ENCODE assay signal across 1 cellular context in the genomic region with DNA sequence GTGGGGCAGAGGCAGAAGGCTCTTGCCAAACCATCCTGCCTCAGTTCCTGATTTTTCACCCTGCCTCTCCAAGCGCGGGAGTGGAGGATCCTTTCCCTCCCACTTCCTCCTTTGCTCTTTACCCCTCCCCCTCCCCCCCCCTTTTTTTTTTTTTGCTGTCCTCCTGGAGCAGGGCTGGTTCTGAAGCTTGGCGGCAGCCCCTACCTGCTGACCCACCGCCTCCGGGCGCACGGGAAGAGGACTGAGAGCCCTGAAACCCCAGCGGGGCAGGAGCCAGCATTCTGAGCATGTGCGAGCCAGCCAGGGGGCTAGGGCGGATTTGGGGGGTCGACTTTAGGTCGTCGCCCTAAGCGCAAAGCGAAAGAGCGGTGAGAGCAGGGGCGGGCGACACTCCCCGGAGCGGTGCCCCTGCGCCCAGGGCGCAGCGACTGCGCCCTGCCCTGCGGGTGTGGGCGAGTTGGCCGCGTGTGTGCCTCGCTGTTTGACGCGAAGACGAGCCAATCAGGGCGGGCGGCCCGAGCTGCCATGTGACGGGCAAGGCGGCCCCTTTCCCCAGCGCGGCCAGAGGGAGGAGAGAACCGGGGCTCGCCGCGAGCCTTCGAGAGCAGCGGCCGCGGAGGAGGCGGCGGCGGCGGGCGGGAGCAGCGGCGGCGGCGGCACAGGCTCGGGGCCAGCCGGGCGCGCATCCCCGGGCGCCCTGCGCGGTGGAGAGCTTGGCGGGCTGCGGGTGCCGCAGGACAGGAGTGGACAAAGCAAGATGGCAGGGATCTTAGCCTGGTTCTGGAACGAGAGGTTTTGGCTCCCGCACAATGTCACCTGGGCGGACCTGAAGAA.
TF ChIP-seq lines count a peak whose summit lies in the region.

A gene with protein sequence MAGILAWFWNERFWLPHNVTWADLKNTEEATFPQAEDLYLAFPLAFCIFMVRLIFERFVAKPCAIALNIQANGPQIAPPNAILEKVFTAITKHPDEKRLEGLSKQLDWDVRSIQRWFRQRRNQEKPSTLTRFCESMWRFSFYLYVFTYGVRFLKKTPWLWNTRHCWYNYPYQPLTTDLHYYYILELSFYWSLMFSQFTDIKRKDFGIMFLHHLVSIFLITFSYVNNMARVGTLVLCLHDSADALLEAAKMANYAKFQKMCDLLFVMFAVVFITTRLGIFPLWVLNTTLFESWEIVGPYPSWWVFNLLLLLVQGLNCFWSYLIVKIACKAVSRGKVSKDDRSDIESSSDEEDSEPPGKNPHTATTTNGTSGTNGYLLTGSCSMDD (plus strand): TSS at position 581 of the 834 bp plus-strand sequence. CDS start 177 bp downstream, at position 758.

TF ChIP-seq in K562, 482 proteins besides CTCF, POLR2A, EP300 and RAD21 (continued from another document and continues in another):
- TF ChIP-seq, protein P1, sequence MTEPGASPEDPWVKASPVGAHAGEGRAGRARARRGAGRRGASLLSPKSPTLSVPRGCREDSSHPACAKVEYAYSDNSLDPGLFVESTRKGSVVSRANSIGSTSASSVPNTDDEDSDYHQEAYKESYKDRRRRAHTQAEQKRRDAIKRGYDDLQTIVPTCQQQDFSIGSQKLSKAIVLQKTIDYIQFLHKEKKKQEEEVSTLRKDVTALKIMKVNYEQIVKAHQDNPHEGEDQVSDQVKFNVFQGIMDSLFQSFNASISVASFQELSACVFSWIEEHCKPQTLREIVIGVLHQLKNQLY (CRISPR knock-in tag; conservative IDR thresholded peaks at IDR 0.05), result no peak
- TF ChIP-seq GTF2E2 (tag; IDR thresholded peaks at IDR 0.05), result peak; percentile 74; the same call in 1 of the 2 replicates
- peak; percentile 34 for TF ChIP-seq NEUROD1 (IDR thresholded peaks at IDR 0.05; ENCODE audit: borderline replicate concordance, low read depth, low read length, partially characterized antibody)
- TF ChIP-seq NFIX (CRISPR knock-in tag; IDR thresholded peaks at IDR 0.05; ENCODE audit: low read depth), result no peak
- TF ChIP-seq NR1H2 (CRISPR knock-in tag; IDR thresholded peaks at IDR 0.05), result no peak
- no peak for TF ChIP-seq NR2F6 (CRISPR knock-in tag; IDR thresholded peaks at IDR 0.05)
- no peak for TF ChIP-seq RBM15 (IDR thresholded peaks at IDR 0.05; ENCODE audit: insufficient read depth, low read length)
- TF ChIP-seq RFX1 (IDR thresholded peaks at IDR 0.05), result no peak
- TF ChIP-seq ZNF445 (CRISPR knock-in tag; IDR thresholded peaks at IDR 0.05; ENCODE audit: low read depth), result no peak
- TF ChIP-seq SP1 (CRISPR knock-in tag; IDR thresholded peaks at IDR 0.05), result peak; percentile 70; the same call in 1 of the 2 replicates
- no peak for TF ChIP-seq ZNF184 (CRISPR knock-in tag; IDR thresholded peaks at IDR 0.05)
- peak; percentile 69; the same call in 1 of the 2 replicates for TF ChIP-seq POLR2H (tag; IDR thresholded peaks at IDR 0.05; ENCODE audit: low read depth)
- TF ChIP-seq ZC3H8 (IDR thresholded peaks at IDR 0.05), result no peak
- no peak for TF ChIP-seq KLF10 (CRISPR knock-in tag; IDR thresholded peaks at IDR 0.05)
- TF ChIP-seq ZNF140 (CRISPR knock-in tag; IDR thresholded peaks at IDR 0.05), result no peak
- TF ChIP-seq, protein P2, sequence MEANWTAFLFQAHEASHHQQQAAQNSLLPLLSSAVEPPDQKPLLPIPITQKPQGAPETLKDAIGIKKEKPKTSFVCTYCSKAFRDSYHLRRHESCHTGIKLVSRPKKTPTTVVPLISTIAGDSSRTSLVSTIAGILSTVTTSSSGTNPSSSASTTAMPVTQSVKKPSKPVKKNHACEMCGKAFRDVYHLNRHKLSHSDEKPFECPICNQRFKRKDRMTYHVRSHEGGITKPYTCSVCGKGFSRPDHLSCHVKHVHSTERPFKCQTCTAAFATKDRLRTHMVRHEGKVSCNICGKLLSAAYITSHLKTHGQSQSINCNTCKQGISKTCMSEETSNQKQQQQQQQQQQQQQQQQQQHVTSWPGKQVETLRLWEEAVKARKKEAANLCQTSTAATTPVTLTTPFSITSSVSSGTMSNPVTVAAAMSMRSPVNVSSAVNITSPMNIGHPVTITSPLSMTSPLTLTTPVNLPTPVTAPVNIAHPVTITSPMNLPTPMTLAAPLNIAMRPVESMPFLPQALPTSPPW (CRISPR knock-in tag; IDR thresholded peaks at IDR 0.05), result peak; percentile 87
- peak; percentile 92 for TF ChIP-seq USF2 (CRISPR knock-in tag; IDR thresholded peaks at IDR 0.05)
- no peak for TF ChIP-seq CEBPB (tag; IDR thresholded peaks at IDR 0.05)
- no peak for TF ChIP-seq ZBTB17 (CRISPR knock-in tag; IDR thresholded peaks at IDR 0.05)
- no peak for TF ChIP-seq NCOA6 (IDR thresholded peaks at IDR 0.05)
- no peak for TF ChIP-seq TCF7L2 (IDR thresholded peaks at IDR 0.05; ENCODE audit: low read depth, low read length)
- TF ChIP-seq, protein P3, sequence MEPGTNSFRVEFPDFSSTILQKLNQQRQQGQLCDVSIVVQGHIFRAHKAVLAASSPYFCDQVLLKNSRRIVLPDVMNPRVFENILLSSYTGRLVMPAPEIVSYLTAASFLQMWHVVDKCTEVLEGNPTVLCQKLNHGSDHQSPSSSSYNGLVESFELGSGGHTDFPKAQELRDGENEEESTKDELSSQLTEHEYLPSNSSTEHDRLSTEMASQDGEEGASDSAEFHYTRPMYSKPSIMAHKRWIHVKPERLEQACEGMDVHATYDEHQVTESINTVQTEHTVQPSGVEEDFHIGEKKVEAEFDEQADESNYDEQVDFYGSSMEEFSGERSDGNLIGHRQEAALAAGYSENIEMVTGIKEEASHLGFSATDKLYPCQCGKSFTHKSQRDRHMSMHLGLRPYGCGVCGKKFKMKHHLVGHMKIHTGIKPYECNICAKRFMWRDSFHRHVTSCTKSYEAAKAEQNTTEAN (CRISPR knock-in tag; IDR thresholded peaks at IDR 0.05), result peak; percentile 91
- TF ChIP-seq ETV1 (tag; conservative IDR thresholded peaks at IDR 0.05; ENCODE audit: low read depth), result no peak
- TF ChIP-seq REST (CRISPR knock-in tag; IDR thresholded peaks at IDR 0.05; ENCODE audit: low read depth), result no peak
- TF ChIP-seq MEF2D (tag; conservative IDR thresholded peaks at IDR 0.05; ENCODE audit: low read depth), result no peak
- no peak for TF ChIP-seq DPF2 (IDR thresholded peaks at IDR 0.05)
- TF ChIP-seq TAF9B (IDR thresholded peaks at IDR 0.05; ENCODE audit: partially characterized antibody), result no peak
- TF ChIP-seq FOXJ3 (CRISPR knock-in tag; IDR thresholded peaks at IDR 0.05), result no peak
- TF ChIP-seq E2F8 (IDR thresholded peaks at IDR 0.05; ENCODE audit: low read depth, partially characterized antibody), result no peak
- no peak for TF ChIP-seq ARID2 (IDR thresholded peaks at IDR 0.05)
- TF ChIP-seq HMGXB4 (CRISPR knock-in tag; IDR thresholded peaks at IDR 0.05), result 0 out of 2 replicates have a peak, but pooled peaks have one; percentile 62
- no peak for TF ChIP-seq PCBP2 (IDR thresholded peaks at IDR 0.05; ENCODE audit: low read depth, low read length, poor library complexity, severe bottlenecking)
- no peak for TF ChIP-seq RHOXF2B (CRISPR knock-in tag; conservative IDR thresholded peaks at IDR 0.05)
- TF ChIP-seq RBBP5 (IDR thresholded peaks at IDR 0.05; ENCODE audit: borderline replicate concordance, insufficient read depth, low read length, poor library complexity, severe bottlenecking), result peak; percentile 53
- TF ChIP-seq, protein P4, sequence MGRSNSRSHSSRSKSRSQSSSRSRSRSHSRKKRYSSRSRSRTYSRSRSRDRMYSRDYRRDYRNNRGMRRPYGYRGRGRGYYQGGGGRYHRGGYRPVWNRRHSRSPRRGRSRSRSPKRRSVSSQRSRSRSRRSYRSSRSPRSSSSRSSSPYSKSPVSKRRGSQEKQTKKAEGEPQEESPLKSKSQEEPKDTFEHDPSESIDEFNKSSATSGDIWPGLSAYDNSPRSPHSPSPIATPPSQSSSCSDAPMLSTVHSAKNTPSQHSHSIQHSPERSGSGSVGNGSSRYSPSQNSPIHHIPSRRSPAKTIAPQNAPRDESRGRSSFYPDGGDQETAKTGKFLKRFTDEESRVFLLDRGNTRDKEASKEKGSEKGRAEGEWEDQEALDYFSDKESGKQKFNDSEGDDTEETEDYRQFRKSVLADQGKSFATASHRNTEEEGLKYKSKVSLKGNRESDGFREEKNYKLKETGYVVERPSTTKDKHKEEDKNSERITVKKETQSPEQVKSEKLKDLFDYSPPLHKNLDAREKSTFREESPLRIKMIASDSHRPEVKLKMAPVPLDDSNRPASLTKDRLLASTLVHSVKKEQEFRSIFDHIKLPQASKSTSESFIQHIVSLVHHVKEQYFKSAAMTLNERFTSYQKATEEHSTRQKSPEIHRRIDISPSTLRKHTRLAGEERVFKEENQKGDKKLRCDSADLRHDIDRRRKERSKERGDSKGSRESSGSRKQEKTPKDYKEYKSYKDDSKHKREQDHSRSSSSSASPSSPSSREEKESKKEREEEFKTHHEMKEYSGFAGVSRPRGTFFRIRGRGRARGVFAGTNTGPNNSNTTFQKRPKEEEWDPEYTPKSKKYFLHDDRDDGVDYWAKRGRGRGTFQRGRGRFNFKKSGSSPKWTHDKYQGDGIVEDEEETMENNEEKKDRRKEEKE (IDR thresholded peaks at IDR 0.05; ENCODE audit: borderline replicate concordance in 1 of 2, control insufficient read depth in 1 of 2, low read depth in 2 of 2, low read length in 1 of 2), result no peak
